Comparison of ENCODE assay signal across 15 cellular contexts in the genomic region with DNA sequence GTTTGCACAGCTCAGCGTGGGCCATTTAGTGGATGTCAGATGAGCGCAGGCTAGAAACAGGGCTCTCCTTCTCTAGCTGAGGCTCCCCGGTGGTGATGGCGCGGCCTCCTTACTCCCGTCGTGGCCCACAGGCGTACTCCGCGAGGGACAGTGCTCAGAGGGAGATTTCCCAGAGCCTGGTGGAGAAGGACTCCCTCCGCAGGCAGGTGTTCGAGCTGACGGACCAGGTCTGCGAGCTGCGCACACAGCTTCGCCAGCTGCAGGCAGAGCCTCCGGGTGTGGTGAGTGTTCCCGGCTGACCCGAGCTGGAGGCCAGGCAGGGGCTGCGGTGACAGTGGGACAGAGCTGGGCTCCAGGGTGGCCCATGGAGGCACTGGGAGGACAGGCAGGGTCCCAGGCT. TPM values are rescaled to one million over a fixed set of nuclear protein-coding genes. Genes with fewer than 3 reads are reported as not detected.
"Had no signal": no experiment of that assay in that cellular context is flagged by ENCODE, and none has a peak within 500 bp of the region (broad histone marks: within the 10 kb centered on the region; RNA-seq: fewer than 3 reads in every experiment).

No MANE protein-coding gene starts in this region.

- H3K27ac ChIP-seq: coronary artery had no signal

- ATAC-seq: activated CD8-positive, alpha-beta T cell treated with anti-CD3 and anti-CD28 coated beads, Interleukin-2, amount 10 ng/mL, durations not matched to agents 7 days and 5 days; left lobe of liver; natural killer cell treated with Interleukin-12 subunit alpha and Interleukin-12 subunit beta and Interleukin-15 and Interleukin-18, amount 100 ng/mL, for 72 hours had no signal

- H3K4me3 Mint-ChIP-seq: activated CD8-positive, alpha-beta T cell treated with anti-CD3 and anti-CD28 coated beads, Interleukin-2, amount 10 ng/mL, durations not matched to agents 7 days and 5 days; natural killer cell treated with Interleukin-12 subunit alpha and Interleukin-12 subunit beta and Interleukin-15 and Interleukin-18, amount 100 ng/mL, for 72 hours; stimulated activated naive CD8-positive, alpha-beta T cell treated with anti-CD3 and anti-CD28 coated beads, Interleukin-15, Interleukin-2, amounts not matched to agents 100 ng/mL and 50 ng/mL, for 24 hours had no signal

- H3K27ac Mint-ChIP-seq: activated CD8-positive, alpha-beta T cell treated with anti-CD3 and anti-CD28 coated beads, Interleukin-2, amount 10 ng/mL, durations not matched to agents 7 days and 5 days; natural killer cell treated with Interleukin-12 subunit alpha and Interleukin-12 subunit beta and Interleukin-15 and Interleukin-18, amount 100 ng/mL, for 72 hours; stimulated activated naive CD8-positive, alpha-beta T cell treated with anti-CD3 and anti-CD28 coated beads, Interleukin-15, Interleukin-2, amounts not matched to agents 100 ng/mL and 50 ng/mL, for 24 hours had no signal

- DNase-seq: activated CD4-positive, alpha-beta T cell treated with anti-CD3 and anti-CD28 coated beads for 48 hours; activated CD8-positive, alpha-beta memory T cell treated with anti-CD3 and anti-CD28 coated beads, Interleukin-2, amount 50 U/mL, for 48 hours; activated CD8-positive, alpha-beta T cell treated with anti-CD3 and anti-CD28 coated beads, Interleukin-2, amount 10 ng/mL, durations not matched to agents 7 days and 5 days; activated naive CD4-positive, alpha-beta T cell; central memory CD4-positive, alpha-beta T cell; effector CD4-positive, alpha-beta T cell; mammary epithelial cell; stimulated activated CD4-positive, alpha-beta T cell treated with anti-CD3 and anti-CD28 coated beads, Interleukin-4, amount 100 ng/mL, for 1 hour; stimulated activated CD8-positive, alpha-beta memory T cell treated with anti-CD3 and anti-CD28 coated beads, Interleukin-4, amount 100 ng/mL, for 48 hours; T-helper 1 cell had no signal

- H3K9me3 Mint-ChIP-seq: natural killer cell treated with Interleukin-12 subunit alpha and Interleukin-12 subunit beta and Interleukin-15 and Interleukin-18, amount 100 ng/mL, for 72 hours; stimulated activated naive CD8-positive, alpha-beta T cell treated with anti-CD3 and anti-CD28 coated beads, Interleukin-15, Interleukin-2, amounts not matched to agents 100 ng/mL and 50 ng/mL, for 24 hours had no signal

- H3K36me3 Mint-ChIP-seq: natural killer cell treated with Interleukin-12 subunit alpha and Interleukin-12 subunit beta and Interleukin-15 and Interleukin-18, amount 100 ng/mL, for 72 hours had no signal

RNA-seq across cellular contexts. Expression of gene CARD14, which starts 21.4 kb away (rescaled TPM):
- total RNA-seq: activated CD8-positive, alpha-beta T cell treated with anti-CD3 and anti-CD28 coated beads, Interleukin-2, amount 10 ng/mL, durations not matched to agents 7 days and 5 days; natural killer cell treated with Interleukin-12 subunit alpha and Interleukin-12 subunit beta and Interleukin-15 and Interleukin-18, amount 100 ng/mL, for 72 hours; osteoblast had no signal
